Comparison of ENCODE assay signal across 6 cellular contexts in genomic region chr17:21697508-21697860, GRCh38. TPM values are rescaled to one million over a fixed set of nuclear protein-coding genes. Genes with fewer than 3 reads are reported as not detected.
"Had no signal": no experiment of that assay in that cellular context is flagged by ENCODE, and none has a peak within 500 bp of the region (broad histone marks: within the 10 kb centered on the region; RNA-seq: fewer than 3 reads in every experiment).

No MANE protein-coding gene starts in this region.

RNA-seq across cellular contexts. Expression of gene KCNJ18, which starts 5.2 kb away (rescaled TPM):
- total RNA-seq: GM23248, GM23338, H1, H7, H9, HFFc6 had no signal
- polyA plus RNA-seq: GM23248, GM23338, H1 had no signal
